33 cellular contexts compared by ENCODE assay signal in the genomic region with DNA sequence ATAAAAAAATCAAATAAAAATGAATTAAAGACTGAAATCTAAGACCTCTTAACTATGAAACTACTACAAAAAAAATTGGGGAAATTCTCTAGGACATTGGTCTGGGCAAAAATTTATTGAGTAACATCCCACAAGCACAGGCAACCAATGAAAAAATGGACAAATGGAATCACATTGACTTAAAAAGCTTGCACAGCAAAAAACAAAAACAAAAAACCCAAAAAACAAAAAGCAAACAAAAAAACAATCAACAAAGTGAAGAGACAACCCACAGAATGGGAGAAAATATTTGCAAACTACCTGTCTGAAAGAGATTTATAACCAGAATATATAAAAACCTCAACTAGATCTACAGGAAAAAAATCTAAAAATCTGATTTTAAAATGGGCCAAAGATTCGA.
"Had no signal": no experiment of that assay in that cellular context is flagged by ENCODE, and none has a peak within 500 bp of the region (broad histone marks: within the 10 kb centered on the region; RNA-seq: fewer than 3 reads in every experiment).

No MANE protein-coding gene starts in this region.

- H3K9me3 ChIP-seq: ascending aorta had no signal

- H3K27me3 ChIP-seq: ascending aorta, cardiac muscle cell had no signal

- DNase-seq: activated B cell treated with CpG ODN at 0.5 μM for 24 hours; activated CD4-positive, alpha-beta memory T cell treated with anti-CD3 and anti-CD28 coated beads for 36 hours; activated CD4-positive, alpha-beta T cell treated with anti-CD3 and anti-CD28 coated beads for 4 hours; activated CD4-positive, alpha-beta T cell treated with anti-CD3 and anti-CD28 coated beads, Interleukin-2, amount 10 ng/mL, durations not matched to agents 24 days and 14 days; activated CD4-positive, alpha-beta T cell treated with anti-CD3 and anti-CD28 coated beads, Interleukin-2, amount 50 U/mL, for 1 hour; activated CD4-positive, alpha-beta T cell treated with anti-CD3 and anti-CD28 coated beads, Interleukin-2, amount 50 U/mL, for 4 hours; activated CD4-positive, CD25-positive, alpha-beta regulatory T cell treated with anti-CD3 and anti-CD28 coated beads, Interleukin-2, amount 50 U/mL, for 72 hours; activated CD8-positive, alpha-beta memory T cell treated with anti-CD3 and anti-CD28 coated beads, Interleukin-2, amount 50 U/mL, for 4 hours; activated CD8-positive, alpha-beta T cell treated with anti-CD3 and anti-CD28 coated beads for 36 hours; activated effector memory CD4-positive, alpha-beta T cell treated with anti-CD3 and anti-CD28 coated beads, Interleukin-2, amount 50 U/mL, for 16 hours; activated gamma-delta T cell treated with Interleukin-2 at 50 U/mL for 16 hours; activated naive CD4-positive, alpha-beta T cell; activated naive CD4-positive, alpha-beta T cell treated with anti-CD3 and anti-CD28 coated beads for 36 hours; activated naive CD4-positive, alpha-beta T cell treated with anti-CD3 and anti-CD28 coated beads, Interleukin-2, amount 50 U/mL, for 16 hours; activated naive CD8-positive, alpha-beta T cell treated with anti-CD3 and anti-CD28 coated beads for 36 hours; activated T-cell treated with anti-CD3 and anti-CD28 coated beads for 4 hours; activated T-cell treated with anti-CD3 and anti-CD28 coated beads, Interleukin-2, amount 50 U/mL, for 1 hour; activated T-cell treated with anti-CD3 and anti-CD28 coated beads, Interleukin-2, amount 50 U/mL, for 4 hours; activated T-cell treated with anti-CD3 and anti-CD28 coated beads, Interleukin-2, amount 50 U/mL, for 72 hours; amygdala; anterior cingulate cortex; caudate nucleus; cerebellar nuclear complex; T-helper 1 cell; T-helper 2 cell; T-helper 9 cell had no signal

- H3K4me1 ChIP-seq: ascending aorta had no signal

- ATAC-seq: activated CD8-positive, alpha-beta T cell treated with anti-CD3 and anti-CD28 coated beads for 36 hours; activated naive CD4-positive, alpha-beta T cell treated with anti-CD3 and anti-CD28 coated beads, Interleukin-2, amount 50 U/mL, for 72 hours; activated T-cell treated with anti-CD3 and anti-CD28 coated beads, Interleukin-2, amount 50 U/mL, for 4 hours; activated T-cell treated with anti-CD3 and anti-CD28 coated beads, Interleukin-2, amount 50 U/mL, for 72 hours; activated T-helper 17 cell treated with anti-CD3 and anti-CD28 coated beads, Interleukin-2, amount 50 U/mL, for 72 hours had no signal

- FAIRE-seq: bronchial epithelial cell, TTC549 had no signal

- H3K4me3 ChIP-seq: ascending aorta, cardiac muscle cell had no signal

- H3K27ac ChIP-seq: ascending aorta, cardiac muscle cell, VCaP had no signal
